8 cellular contexts compared by ENCODE assay signal in genomic region chr20:32761417-32761830, GRCh38. TPM values are rescaled to one million over a fixed set of nuclear protein-coding genes. Genes with fewer than 3 reads are reported as not detected.
DNase-seq lines count a peak whose midpoint lies in the region; ATAC-seq and TF ChIP-seq lines count a peak whose summit lies in the region.

No MANE protein-coding gene starts in this region.

- BruUV-seq in MCF 10A (replicated peaks; lab: Mats Ljungman, UMichigan): no TSS peak

- peak; percentile 2 for ATAC-seq in HG02759 (IDR thresholded peaks at IDR 0.05; ENCODE audit: unreplicated experiment)

- no peaks in the 10 kb centered on the region for H3K27me3 Mint-ChIP-seq in MCF 10A (ENCODE audit: insufficient read depth, unreplicated experiment)

- H3K9me3 ChIP-seq in muscle layer of duodenum (ENCODE audit: control insufficient read depth in 1 of 2, low read length in 2 of 2): no peaks in the 10 kb centered on the region

- no peaks in the 10 kb centered on the region for H3K9me3 Mint-ChIP-seq in MCF 10A (ENCODE audit: unreplicated experiment)

- H3K4me1 Mint-ChIP-seq in MCF 10A (ENCODE audit: insufficient read depth, unreplicated experiment): no peaks in the 10 kb centered on the region

- H3K27ac Mint-ChIP-seq in MCF 10A (ENCODE audit: low read depth, unreplicated experiment): no peak overlapping the region

- peak overlapping the region; percentile 50 to 90 for H3K4me3 ChIP-seq in muscle layer of duodenum (ENCODE audit: low read depth in 1 of 2, low read length in 2 of 2)

- no peaks in the 10 kb centered on the region for H3K36me3 ChIP-seq in muscle layer of duodenum (ENCODE audit: control insufficient read depth in 1 of 2, insufficient read depth in 2 of 2, low read length in 2 of 2)

- CTCF ChIA-PET in MCF 10A (lab: Yijun Ruan, JAX): interaction anchor here (0.7 to 2.1 kb wide), 2 partner anchors 17 to 58 kb away, joined by 3 to 5 read pairs; no protein-coding TSS in a partner anchor

- TF ChIP-seq CTCF in 22Rv1 (IDR thresholded peaks at IDR 0.05) (no peak), MCF 10A (IDR thresholded peaks at IDR 0.05; ENCODE audit: unreplicated experiment) (no peak)

- no peak for DNase-seq in MCF 10A (ENCODE audit: unreplicated experiment)
- DNase-seq in NCI-H1436 treated with DMSO at 0.1 percent for 48 hours (lab: John Stamatoyannopoulos, UW): no peak
- no peak for DNase-seq in NCI-H748 treated with DMSO at 0.1 percent for 48 hours (lab: John Stamatoyannopoulos, UW)
- no peak for DNase-seq in NCI-H1694 treated with DMSO at 0.1 percent for 48 hours (lab: John Stamatoyannopoulos, UW)
- DNase-seq in ureter (ENCODE audit: low spot score): no peak

- H3K4me1 ChIP-seq in muscle layer of duodenum (ENCODE audit: control insufficient read depth in 1 of 2, insufficient read depth in 2 of 2, low read length in 2 of 2): peaks cover 0 to 16% of the 10 kb centered on the region in 2 donors

- H3K4me3 Mint-ChIP-seq in MCF 10A (ENCODE audit: unreplicated experiment): peak overlapping the region; percentile 85

- H3K27me3 ChIP-seq in muscle layer of duodenum (ENCODE audit: low read depth, low read length): no peaks in the 10 kb centered on the region

- no peaks in the 10 kb centered on the region for H3K36me3 Mint-ChIP-seq in MCF 10A (ENCODE audit: insufficient read depth, unreplicated experiment)

- POLR2A ChIA-PET in MCF 10A (lab: Yijun Ruan, JAX): interaction anchor here (1.0 kb wide), 1 partner anchor 18 kb away, joined by 4 read pairs; the partner anchor contains the start of gene COMMD7

- H3K27ac ChIP-seq in 22Rv1: peak overlapping the region; percentile 68
- no peak overlapping the region for H3K27ac ChIP-seq in muscle layer of duodenum (ENCODE audit: low read length)

- intact Hi-C loops in MCF 10A (cut with micrococcal nuclease): loop anchor here (5.0 kb wide), 1 partner anchor 89 kb away; the partner anchor contains the start of gene C20orf203

RNA-seq across cellular contexts. Expression of gene DNMT3B, which starts 0.8 kb away (rescaled TPM):
- total RNA-seq in MCF 10A (2022) (1.3 and 2.0 TPM in 2 replicates), ureter (3.4 TPM)

RNA-seq across cellular contexts. Expression of gene COMMD7, which starts 18.2 kb away (rescaled TPM):
- 24.1 and 28.3 TPM in 2 replicates for total RNA-seq in MCF 10A (2022)
- total RNA-seq in ureter: 57.2 TPM

RNA-seq across cellular contexts. Expression of gene MAPRE1, which starts 58.3 kb away (rescaled TPM):
- total RNA-seq in MCF 10A (2022) (94.9 and 117 TPM in 2 replicates), ureter (117 TPM)
